Comparison of ENCODE assay signal across 8 cellular contexts in genomic region chr1:59976194-59977074, GRCh38. TPM values are rescaled to one million over a fixed set of nuclear protein-coding genes. Genes with fewer than 3 reads are reported as not detected.
DNase-seq lines count a peak whose midpoint lies in the region; ATAC-seq, FAIRE-seq and TF ChIP-seq lines count a peak whose summit lies in the region.

No MANE protein-coding gene starts in this region.

- TF ChIP-seq CTCF in SK-N-SH (IDR thresholded peaks at IDR 0.05) (peak; percentile 90), GM12878 (IDR thresholded peaks at IDR 0.05 in 2 of 3, conservative IDR thresholded peaks at IDR 0.05 in 1 of 3; ENCODE audit: control insufficient read depth in 2 of 3, extremely low read depth in 1 of 3, insufficient read depth in 1 of 3, low read depth in 3 of 3, low read length in 3 of 3) (peak; percentile 79 to 87 (median 84))

- in situ Hi-C loops in GM12878 (cut with MboI) = no loop called here

- no peak overlapping the region for H3K4me3 ChIP-seq in CD4-positive, alpha-beta memory T cell (ENCODE audit: low read length in 2 of 2)
- H3K4me3 ChIP-seq in SK-N-SH (ENCODE audit: low read depth in 2 of 2, low read length in 1 of 2) (no peak overlapping the region; a peak in 1 of 4 replicates), GM12878 (no peak overlapping the region), iPS-15b (ENCODE audit: low read depth, low read length) (peak overlapping the region; percentile 2), small intestine (ENCODE audit: low read depth in 1 of 2, low read length in 2 of 2) (no peak overlapping the region)

- TF ChIP-seq POLR2A in GM12878 (IDR thresholded peaks at IDR 0.05; ENCODE audit: low read depth, low read length) = no peak

- BruUV-seq in GM12878 (replicated peaks; lab: Mats Ljungman, UMichigan) = no TSS peak

- DNase-seq in CD4-positive, alpha-beta memory T cell = peak in 4 of 5 donors; percentile 6 to 16 (median 11)
- DNase-seq in NAMALWA (ENCODE audit: low spot score) (peak; percentile 51), SK-N-SH (peak; percentile 74), GM12878 (ENCODE audit: low read depth, low spot score) (no peak), small intestine (peak; percentile 45)

- 51% methylated on average over 19 of the region's 19 CpGs for WGBS in SK-N-SH (ENCODE audit: low lambda C conversion rate)
- 26% methylated on average over 19 of the region's 19 CpGs for WGBS in GM12878 (ENCODE audit: insufficient coverage, insufficient replicate concordance, low lambda C conversion rate, missing lambda C conversion rate)
- WGBS in small intestine, 3 donors = 22 to 31% (median 26%) methylated on average over 19 of the region's 19 CpGs

- peaks cover 2% of the 10 kb centered on the region for H3K4me1 ChIP-seq in CD4-positive, alpha-beta memory T cell (ENCODE audit: insufficient read depth, low read length)
- H3K4me1 ChIP-seq in SK-N-SH (ENCODE audit: control insufficient read depth in 1 of 2, insufficient read depth in 2 of 2, low read depth in 1 of 2, low read length in 1 of 2) (no peaks in the 10 kb centered on the region; a peak in 1 of 4 replicates), GM12878 (ENCODE audit: control insufficient read depth, insufficient read depth, low read length) (no peaks in the 10 kb centered on the region), iPS-15b (ENCODE audit: control insufficient read depth, insufficient read depth, low read length) (no peaks in the 10 kb centered on the region), small intestine (ENCODE audit: control insufficient read depth in 2 of 2, insufficient read depth in 1 of 2, low read depth in 1 of 2, low read length in 1 of 2) (no peaks in the 10 kb centered on the region)

- no peak overlapping the region for H2AFZ ChIP-seq in SK-N-SH (ENCODE audit: low read depth)
- no peak overlapping the region for H2AFZ ChIP-seq in GM12878 (ENCODE audit: control insufficient read depth, low read depth, low read length)

- intact Hi-C loops in CD4-positive, alpha-beta memory T cell (cut with micrococcal nuclease) = loop anchor here (5.0 kb wide), 1 partner anchor 1666 kb away; no protein-coding TSS in a partner anchor
- intact Hi-C loops in GM12878 (cut with micrococcal nuclease; ENCODE audit: unreplicated experiment) = loop anchor here (5.0 to 10.0 kb wide), 4 partner anchors 178 to 1478 kb away; no protein-coding TSS in a partner anchor

- no peaks in the 10 kb centered on the region for H3K36me3 Mint-ChIP-seq in CD4-positive, alpha-beta memory T cell

- peaks cover 12 to 24% of the 10 kb centered on the region in 2 donors for H3K27me3 Mint-ChIP-seq in CD4-positive, alpha-beta memory T cell

- H3K9me2 ChIP-seq in SK-N-SH = no peaks in the 10 kb centered on the region

- H3K9ac ChIP-seq in SK-N-SH (no peak overlapping the region), GM12878 (ENCODE audit: control insufficient read depth, insufficient read depth, low read length) (no peak overlapping the region), iPS-15b (ENCODE audit: low read depth, low read length) (no peak overlapping the region)

- H3K4me3 Mint-ChIP-seq in CD4-positive, alpha-beta memory T cell = no peak overlapping the region

- SMC1A ChIA-PET in GM12878 (lab: Charles Lee; ENCODE audit: uncharacterized antibody, unreplicated experiment) = interaction anchor here (0.6 to 1.5 kb wide), 5 partner anchors 9 to 789 kb away, joined by 3 to 6 read pairs (median 3); no protein-coding TSS in a partner anchor

- CTCF ChIA-PET in CD4-positive, alpha-beta memory T cell (lab: Charles Lee; ENCODE audit: partially characterized antibody) = interaction anchor here (0.8 to 5.8 kb wide), 8 partner anchors 8 to 1875 kb away, joined by 3 to 46 read pairs (median 4); no protein-coding TSS in a partner anchor
- CTCF ChIA-PET in SK-N-SH (lab: Yijun Ruan, JAX) (interaction anchor here (0.6 to 3.0 kb wide), 34 partner anchors 9 to 1883 kb away, joined by 3 to 41 read pairs (median 4); no protein-coding TSS in a partner anchor), GM12878 (lab: Yijun Ruan, JAX) (interaction anchor here (0.6 to 2.6 kb wide), 13 partner anchors 10 to 1468 kb away, joined by 3 to 20 read pairs (median 3); no protein-coding TSS in a partner anchor)

- H3K27me3 ChIP-seq in CD4-positive, alpha-beta memory T cell (ENCODE audit: insufficient read depth, low read length) = no peaks in the 10 kb centered on the region
- H3K27me3 ChIP-seq in SK-N-SH (ENCODE audit: insufficient read depth) = no peaks in the 10 kb centered on the region
- no peaks in the 10 kb centered on the region for H3K27me3 ChIP-seq in GM12878 (replicated peaks in 1 of 2; ENCODE audit: control insufficient read depth in 2 of 2, insufficient read depth in 2 of 2, low read length in 1 of 2)
- H3K27me3 ChIP-seq in iPS-15b (ENCODE audit: control insufficient read depth, insufficient read depth, low read length) = peaks cover 4% of the 10 kb centered on the region
- peaks cover 0 to 4% of the 10 kb centered on the region in 2 donors for H3K27me3 ChIP-seq in small intestine (ENCODE audit: control insufficient read depth in 2 of 2, insufficient read depth in 2 of 2, low read length in 2 of 2)

- H3K4me1 Mint-ChIP-seq in CD4-positive, alpha-beta memory T cell = peaks cover 0 to 3% (median 3%) of the 10 kb centered on the region in 4 donors

- ATAC-seq in GM21447 (IDR thresholded peaks at IDR 0.05; ENCODE audit: unreplicated experiment) (peak; percentile 67), GM12878 (peak; percentile 68), HG02840 (IDR thresholded peaks at IDR 0.05; ENCODE audit: low FRiP score, unreplicated experiment) (no peak)

- H3F3A ChIP-seq in SK-N-SH (replicated peaks; ENCODE audit: insufficient read depth) = no peaks in the 10 kb centered on the region

- RAD21 ChIA-PET in GM12878 (lab: Charles Lee; ENCODE audit: unreplicated experiment) = no interaction called here

- FAIRE-seq in GM12878 (lab: Jason Lieb, UNC) = peak; percentile 81
- FAIRE-seq in small intestine (lab: Jason Lieb, UNC) = no peak

- H3K4me2 ChIP-seq in SK-N-SH = no peak overlapping the region
- no peak overlapping the region for H3K4me2 ChIP-seq in GM12878 (ENCODE audit: control insufficient read depth, insufficient read depth)

- no peaks in the 10 kb centered on the region for H3K9me3 Mint-ChIP-seq in CD4-positive, alpha-beta memory T cell

- POLR2A ChIA-PET in CD4-positive, alpha-beta memory T cell (lab: Charles Lee; ENCODE audit: partially characterized antibody) = no interaction called here
- POLR2A ChIA-PET in SK-N-SH (lab: Yijun Ruan, JAX) (no interaction called here), GM12878 (lab: Charles Lee) (no interaction called here)

- no peak overlapping the region for H3K27ac Mint-ChIP-seq in CD4-positive, alpha-beta memory T cell

- H3K79me2 ChIP-seq in SK-N-SH (ENCODE audit: insufficient read depth) (no peaks in the 10 kb centered on the region), GM12878 (ENCODE audit: control insufficient read depth, insufficient read depth, low read length) (no peaks in the 10 kb centered on the region)

- TF ChIP-seq EP300 in SK-N-SH (IDR thresholded peaks at IDR 0.05; ENCODE audit: borderline replicate concordance in 1 of 2, low read depth in 1 of 2, low read length in 1 of 2) (no peak), GM12878 (IDR thresholded peaks at IDR 0.05; ENCODE audit: borderline replicate concordance in 1 of 2, control insufficient read depth in 1 of 2, low read depth in 2 of 2, low read length in 2 of 2) (no peak)

- no peak overlapping the region for H3K27ac ChIP-seq in CD4-positive, alpha-beta memory T cell (ENCODE audit: low read depth, low read length)
- H3K27ac ChIP-seq in SK-N-SH (ENCODE audit: low read depth in 2 of 2, low read length in 1 of 2) (no peak overlapping the region), GM12878 (ENCODE audit: control insufficient read depth, insufficient read depth) (no peak overlapping the region), small intestine (ENCODE audit: low read depth in 1 of 2, low read length in 1 of 2) (no peak overlapping the region)

- H4K20me1 ChIP-seq in SK-N-SH (ENCODE audit: insufficient read depth) (no peaks in the 10 kb centered on the region), GM12878 (ENCODE audit: control insufficient read depth, insufficient read depth) (no peaks in the 10 kb centered on the region)

- TF ChIP-seq RAD21 in SK-N-SH (IDR thresholded peaks at IDR 0.05; ENCODE audit: low read length) (peak; percentile 86), GM12878 (IDR thresholded peaks at IDR 0.05; ENCODE audit: insufficient read depth, low read depth, low read length) (peak; percentile 54)

- no peaks in the 10 kb centered on the region for H3K9me3 ChIP-seq in CD4-positive, alpha-beta memory T cell (ENCODE audit: control insufficient read depth in 1 of 2, low read length in 2 of 2)
- no peaks in the 10 kb centered on the region for H3K9me3 ChIP-seq in SK-N-SH
- H3K9me3 ChIP-seq in GM12878 (replicated peaks; ENCODE audit: control insufficient read depth, insufficient read depth, low read length) = no peaks in the 10 kb centered on the region
- H3K9me3 ChIP-seq in iPS-15b (ENCODE audit: control insufficient read depth, insufficient read depth, low read length) = no peaks in the 10 kb centered on the region
- H3K9me3 ChIP-seq in small intestine (ENCODE audit: control insufficient read depth, low read depth) = no peaks in the 10 kb centered on the region

- H3K36me3 ChIP-seq in CD4-positive, alpha-beta memory T cell (ENCODE audit: insufficient read depth, low read length) = no peaks in the 10 kb centered on the region
- H3K36me3 ChIP-seq in SK-N-SH (replicated peaks in 1 of 2; ENCODE audit: control insufficient read depth in 1 of 2, insufficient read depth in 2 of 2, low read length in 1 of 2) = no peaks in the 10 kb centered on the region
- no peaks in the 10 kb centered on the region for H3K36me3 ChIP-seq in GM12878 (ENCODE audit: control insufficient read depth in 2 of 2, insufficient read depth in 2 of 2, low read length in 1 of 2)
- no peaks in the 10 kb centered on the region for H3K36me3 ChIP-seq in iPS-15b (ENCODE audit: control insufficient read depth, insufficient read depth, low read length)
- H3K36me3 ChIP-seq in small intestine (ENCODE audit: control insufficient read depth in 2 of 2, insufficient read depth in 2 of 2, low read length in 2 of 2) = no peaks in the 10 kb centered on the region

RNA-seq across cellular contexts. Expression of gene CYP2J2, which starts 49.9 kb away (rescaled TPM):
- under 1 TPM; 0.20 to 0.28 TPM for total RNA-seq in CD4-positive, alpha-beta memory T cell
- polyA plus RNA-seq in CD4-positive, alpha-beta memory T cell = under 1 TPM in 1 of 2 donors, not detected in 1; 0.59 TPM
- polyA plus RNA-seq in SK-N-SH (2012; rRNA removed) (1.1 and 1.2 TPM in 2 replicates), GM12878 (2011; rRNA removed) (0.33 and 0.34 TPM in 2 replicates), GM12878 (2014; fragmentation: Illumina TruSeq; extraction: Trizol) (0.10 and 0.17 TPM in 2 replicates), GM12878 (2014; fragmentation: Nextera tagmentation; extraction: Ambion mirVana) (not detected), GM12878 (2014; rRNA removed) (0.09 TPM in 1 of 2 replicates, not detected in the other), GM12878 (2016; fragmentation: Nextera tagmentation; extraction: Ambion mirVana) (under 1 TPM in 1 of 2 experiments, not detected in 1; 0.12 TPM), small intestine (10 to 100 TPM; 24.2 to 87.4 (median 48.4) TPM)
- polyA plus RNA-seq in SK-N-SH (2012; cell fraction: cytosol; rRNA removed) = 0.85 and 0.94 TPM in 2 replicates
- 2.1 and 2.9 TPM in 2 replicates for polyA plus RNA-seq in SK-N-SH (2012; cell fraction: nucleus; rRNA removed)
- total RNA-seq in GM12878 (2013; cell fraction: nucleolus; rRNA removed) = 0.23 and 0.24 TPM in 2 replicates
- total RNA-seq in GM12878 (2014; rRNA removed) (0.05 and 0.06 TPM in 2 replicates), GM12878 (2014; rRNA removed; fragmentation: Illumina TruSeq; extraction: Trizol) (0.09 TPM in 2 replicates), GM12878 (2021) (0.08 and 0.15 TPM in 2 replicates)
- polyA plus RNA-seq in GM12878 (2011; ENCODE audit: low read depth) = not detected
- polyA plus RNA-seq in GM12878 (2011; cell fraction: cytosol; rRNA removed) = 0.18 and 0.24 TPM in 2 replicates
- 0.75 and 0.80 TPM in 2 replicates for polyA plus RNA-seq in GM12878 (2011; cell fraction: nucleus; rRNA removed)
- 0.06 TPM in 1 of 2 replicates, not detected in the other for polyA plus RNA-seq in GM12878 (2012)
- 0.29 and 0.41 TPM in 2 replicates for polyA minus RNA-seq in GM12878 (2011; rRNA and poly(A)+ RNA removed)
- not detected in 2 replicates for polyA minus RNA-seq in GM12878 (2011; cell fraction: cytosol; rRNA and poly(A)+ RNA removed)
- polyA minus RNA-seq in GM12878 (2011; cell fraction: nucleus; rRNA and poly(A)+ RNA removed) = 0.12 and 0.29 TPM in 2 replicates

Comparison
In these comparisons a context has a peak if more than half of its experiments do, and no peak if none do; other contexts are left out.
1. RNA of gene CYP2J2, which starts 49.9 kb away (polyA plus RNA-seq): 24.2 to 87.4 TPM in small intestine; 0.85 to 2.9 TPM in SK-N-SH, 0.59 TPM in CD4-positive, alpha-beta memory T cell and 0.06 to 0.80 TPM in GM12878; every median in the first group is over 4 times any median in the second.